ENCODE assay signal across 8 cellular contexts in genomic region chr19:7921302-7921954, GRCh38. TPM values are rescaled to one million over a fixed set of nuclear protein-coding genes. Genes with fewer than 3 reads are reported as not detected.
A peak's percentile ranks its signal among the peaks of the same experiment; 100 is the strongest.
DNase-seq lines count a peak whose midpoint lies in the region; ATAC-seq, FAIRE-seq and TF ChIP-seq lines count a peak whose summit lies in the region.
"Had no signal": no experiment of that assay in that cellular context is flagged by ENCODE, and none has a peak within 500 bp of the region (broad histone marks: within the 10 kb centered on the region; RNA-seq: fewer than 3 reads in every experiment).

No MANE protein-coding gene starts in this region.

- H3K4me3 Mint-ChIP-seq in HFFc6 = peak overlapping the region; percentile 89
- H3K4me3 Mint-ChIP-seq in T-helper 17 cell = peak overlapping the region; percentile 95

- peak overlapping the region; percentile 92 for H3K27ac Mint-ChIP-seq in HFFc6
- H3K27ac Mint-ChIP-seq in T-helper 17 cell = peak overlapping the region; percentile 71

- no peak for TF ChIP-seq CTCF in HFFc6 (IDR thresholded peaks at IDR 0.05)
- TF ChIP-seq CTCF in spleen (IDR thresholded peaks at IDR 0.05 in 8 of 11, conservative IDR thresholded peaks at IDR 0.05 in 3 of 11) = no peak

- WGBS in right cardiac atrium = 51% methylated on average over 17 of the region's 17 CpGs
- 24 to 59% (median 48%) methylated on average over 12 to 17 of the region's 17 CpGs for WGBS in spleen, 5 donors

- H3K4me3 ChIP-seq in right cardiac atrium (ENCODE audit: low read length) (peak overlapping the region; percentile 21), spleen (peak overlapping the region; percentile 41 to 94 (median 64))

- no peak for ATAC-seq in T-helper 17 cell
- ATAC-seq in right cardiac atrium = peak in 1 of 2 donors; percentile 0

- DNase-seq in HFFc6 = no peak
- no peak for DNase-seq in T-helper 17 cell
- peak in 2 of 3 donors; percentile 27 to 75 for DNase-seq in right cardiac atrium
- no peak for DNase-seq in spleen
- no peak for DNase-seq in ureter (ENCODE audit: low spot score)
- no peak for DNase-seq in HuH-7 (ENCODE audit: low spot score)
- DNase-seq in GM19239 (ENCODE audit: insufficient read length, low spot score) = no peak

- H3K4me1 Mint-ChIP-seq in HFFc6 (ENCODE audit: low read depth) (peaks cover 14% of the 10 kb centered on the region), T-helper 17 cell (peaks cover 24% of the 10 kb centered on the region)

- FAIRE-seq in GM19239 (lab: Jason Lieb, UNC) = no peak

- peaks cover 3 to 18% (median 11%) of the 10 kb centered on the region in 6 donors for H3K36me3 ChIP-seq in spleen

- intact Hi-C loops in right cardiac atrium (cut with DNase I) = no loop called here
- intact Hi-C loops in spleen (cut with DNase I; ENCODE audit: low total_unique reads) = no loop called here

- H3K27me3 Mint-ChIP-seq in HFFc6 (ENCODE audit: insufficient read depth) = peaks cover 5% of the 10 kb centered on the region
- peaks cover 4% of the 10 kb centered on the region for H3K27me3 Mint-ChIP-seq in T-helper 17 cell

- H3K27ac ChIP-seq in right cardiac atrium (ENCODE audit: low read length) = peak overlapping the region; percentile 58
- H3K27ac ChIP-seq in spleen = peak overlapping the region; percentile 84 to 96 (median 92)

- H3K9me3 Mint-ChIP-seq in HFFc6 = no peaks in the 10 kb centered on the region

- no peaks in the 10 kb centered on the region for H3K9me3 ChIP-seq in T-helper 17 cell (ENCODE audit: control insufficient read depth, low read length, poor library complexity, severe bottlenecking)
- H3K9me3 ChIP-seq in right cardiac atrium (ENCODE audit: control insufficient read depth, low read length) = no peaks in the 10 kb centered on the region
- no peaks in the 10 kb centered on the region for H3K9me3 ChIP-seq in spleen

- H3K27me3 ChIP-seq in right cardiac atrium (ENCODE audit: control insufficient read depth, insufficient read depth) (no peaks in the 10 kb centered on the region), spleen (replicated peaks in 1 of 7) (peaks cover 0 to 50% (median 31%) of the 10 kb centered on the region in 7 donors)

- peaks cover 2% of the 10 kb centered on the region for H3K4me1 ChIP-seq in right cardiac atrium (ENCODE audit: control insufficient read depth, insufficient read depth, low read length)
- peaks cover 36 to 90% (median 69%) of the 10 kb centered on the region in 6 donors for H3K4me1 ChIP-seq in spleen

- no peak for TF ChIP-seq POLR2A in spleen (IDR thresholded peaks at IDR 0.05)

- H3K36me3 Mint-ChIP-seq in HFFc6 (ENCODE audit: low read depth) = no peaks in the 10 kb centered on the region
- peaks cover 2% of the 10 kb centered on the region for H3K36me3 Mint-ChIP-seq in T-helper 17 cell (ENCODE audit: low read depth)

RNA-seq across cellular contexts. Expression of gene SNAPC2, which starts 1.3 kb away (rescaled TPM):
- 10 to 100 TPM; 22.3 to 27.1 (median 25.2) TPM for total RNA-seq in HFFc6 (2021; fragmentation: NEBNext Ultra II Directional; extraction: Animal tissue kit (Norgen Biotek cat#: 25700))
- total RNA-seq in T-helper 17 cell (10 to 100 TPM; 12.6 to 16.0 TPM), right cardiac atrium (10 to 100 TPM in 3 of 4 donors, 1 to 10 TPM in 1; 9.6 to 14.4 (median 11.0) TPM), spleen (10 to 100 TPM; 13.8 to 23.9 (median 17.7) TPM), ureter (21.0 TPM)
- polyA plus RNA-seq in right cardiac atrium (12.2 TPM), spleen (10 to 100 TPM; 13.1 to 23.0 (median 19.3) TPM)

RNA-seq across cellular contexts. Expression of gene CTXN1, which starts 4.5 kb away (rescaled TPM):
- 10 to 100 TPM in 2 of 6 experiments, 1 to 10 TPM in 4; 5.0 to 14.0 (median 5.4) TPM for total RNA-seq in HFFc6 (2021; fragmentation: NEBNext Ultra II Directional; extraction: Animal tissue kit (Norgen Biotek cat#: 25700))
- total RNA-seq in T-helper 17 cell (not detected), right cardiac atrium (under 1 TPM in 2 of 4 donors, not detected in 2; 0.24 to 0.34 TPM), spleen (1 to 10 TPM; 1.2 to 4.4 (median 2.1) TPM), ureter (2.2 TPM)
- polyA plus RNA-seq in right cardiac atrium (0.16 TPM), spleen (under 1 TPM; 0.11 to 0.96 (median 0.64) TPM)

RNA-seq across cellular contexts. Expression of gene TGFBR3L, which starts 6.8 kb away (rescaled TPM):
- total RNA-seq in HFFc6 (2021; fragmentation: NEBNext Ultra II Directional; extraction: Animal tissue kit (Norgen Biotek cat#: 25700)) = 10 to 100 TPM in 2 of 6 experiments, 1 to 10 TPM in 4; 4.5 to 12.0 (median 7.7) TPM
- total RNA-seq in T-helper 17 cell = 1 to 10 TPM; 1.4 to 1.7 TPM
- 10 to 100 TPM in 3 of 4 donors, 1 to 10 TPM in 1; 8.0 to 17.6 (median 14.5) TPM for total RNA-seq in right cardiac atrium
- 2.4 TPM for polyA plus RNA-seq in right cardiac atrium
- total RNA-seq in spleen = not detected
- under 1 TPM in 1 of 3 donors, not detected in 2; 0.11 TPM for polyA plus RNA-seq in spleen
- 2.2 TPM for total RNA-seq in ureter
- total RNA-seq: lung microvascular endothelial cell had no signal

RNA-seq across cellular contexts. Expression of gene MAP2K7, which starts 17.8 kb away (rescaled TPM):
- 10 to 100 TPM; 21.7 to 25.8 (median 22.8) TPM for total RNA-seq in HFFc6 (2021; fragmentation: NEBNext Ultra II Directional; extraction: Animal tissue kit (Norgen Biotek cat#: 25700))
- total RNA-seq in T-helper 17 cell (100 to 1,000 TPM; 104 to 107 TPM), right cardiac atrium (10 to 100 TPM; 23.2 to 32.6 (median 28.5) TPM), spleen (10 to 100 TPM; 19.5 to 41.3 (median 32.9) TPM), ureter (35.1 TPM)
- polyA plus RNA-seq in right cardiac atrium (26.9 TPM), spleen (10 to 100 TPM; 12.4 to 44.3 (median 18.9) TPM)

RNA-seq across cellular contexts. Expression of gene TIMM44, which starts 22.0 kb away (rescaled TPM):
- total RNA-seq in HFFc6 (2021; fragmentation: NEBNext Ultra II Directional; extraction: Animal tissue kit (Norgen Biotek cat#: 25700)) = 10 to 100 TPM; 42.9 to 53.5 (median 46.1) TPM
- 10 to 100 TPM; 89.5 to 93.1 TPM for total RNA-seq in T-helper 17 cell
- 10 to 100 TPM; 51.1 to 88.9 (median 64.0) TPM for total RNA-seq in right cardiac atrium
- polyA plus RNA-seq in right cardiac atrium = 64.6 TPM
- 10 to 100 TPM; 33.2 to 94.9 (median 63.5) TPM for total RNA-seq in spleen
- 10 to 100 TPM; 37.4 to 67.3 (median 66.0) TPM for polyA plus RNA-seq in spleen
- total RNA-seq in ureter = 78.3 TPM

Comparison
In these comparisons a context has a peak if more than half of its experiments do, and no peak if none do; other contexts are left out.
1. DNase-seq: peak in right cardiac atrium (2 of 3); none in HFFc6 (single experiment), T-helper 17 cell (0 of 3), spleen (single experiment), ureter (single experiment), HuH-7 (single experiment) and GM19239 (single experiment).